ENCODE assay signal across 9 cellular contexts in the genomic region with DNA sequence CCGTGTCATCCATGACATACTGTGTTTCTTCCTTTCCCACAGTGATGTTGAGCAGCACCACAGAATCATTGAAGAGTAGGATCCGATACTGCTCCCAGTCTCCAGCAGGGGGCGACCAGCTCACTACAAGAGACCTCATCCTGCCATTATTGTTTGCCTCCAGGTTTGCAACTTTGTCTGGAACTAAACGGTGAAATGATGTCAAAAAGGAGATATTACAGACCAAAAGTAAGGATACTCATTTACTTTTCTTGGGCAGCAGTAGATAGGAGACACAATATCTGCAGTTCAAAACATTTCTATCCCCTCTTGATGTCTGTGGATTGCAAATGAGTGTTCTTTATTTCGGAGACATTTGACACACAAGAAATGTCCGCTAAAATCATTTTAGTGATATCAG. TPM values are rescaled to one million over a fixed set of nuclear protein-coding genes. Genes with fewer than 3 reads are reported as not detected.
DNase-seq lines count a peak whose midpoint lies in the region; ATAC-seq and TF ChIP-seq lines count a peak whose summit lies in the region.
"Had no signal": no experiment of that assay in that cellular context is flagged by ENCODE, and none has a peak within 500 bp of the region (broad histone marks: within the 10 kb centered on the region; RNA-seq: fewer than 3 reads in every experiment).

No MANE protein-coding gene starts in this region.

- CTCF ChIA-PET in naive thymus-derived CD4-positive, alpha-beta T cell (lab: Charles Lee) = interaction anchor here (0.6 to 1.2 kb wide), 3 partner anchors 13 to 796 kb away, joined by 6 to 8 read pairs (median 6); no protein-coding TSS in a partner anchor

- POLR2A ChIA-PET in naive thymus-derived CD4-positive, alpha-beta T cell (lab: Charles Lee) = no interaction called here

- H3K27me3 ChIP-seq in naive thymus-derived CD4-positive, alpha-beta T cell (ENCODE audit: control insufficient read depth in 2 of 2, insufficient read depth in 2 of 2, low read length in 2 of 2) = peaks cover 4 to 6% of the 10 kb centered on the region in 2 donors

- H3K27ac ChIP-seq in C4-2B = no peak overlapping the region
- no peak overlapping the region for H3K27ac ChIP-seq in naive thymus-derived CD4-positive, alpha-beta T cell (ENCODE audit: low read depth, low read length)
- H3K27ac ChIP-seq: SK-N-MC had no signal

- no peaks in the 10 kb centered on the region for H3K4me1 ChIP-seq in naive thymus-derived CD4-positive, alpha-beta T cell (ENCODE audit: control insufficient read depth in 2 of 2, insufficient read depth in 2 of 2, low read length in 2 of 2)

- H3K4me3 Mint-ChIP-seq in naive thymus-derived CD4-positive, alpha-beta T cell = no peak overlapping the region

- no peak overlapping the region for H3K4me3 ChIP-seq in naive thymus-derived CD4-positive, alpha-beta T cell (ENCODE audit: low read length)
- H3K4me3 ChIP-seq: SK-N-MC had no signal

- no peak for TF ChIP-seq POLR2A in erythroblast (IDR thresholded peaks at IDR 0.05; ENCODE audit: low read length)

- no peaks in the 10 kb centered on the region for H3K9me3 ChIP-seq in naive thymus-derived CD4-positive, alpha-beta T cell (ENCODE audit: control insufficient read depth in 2 of 3, low read length in 3 of 3)

- no peaks in the 10 kb centered on the region for H3K36me3 ChIP-seq in naive thymus-derived CD4-positive, alpha-beta T cell (ENCODE audit: control insufficient read depth in 2 of 3, insufficient read depth in 3 of 3, low read length in 3 of 3)

- H3K36me3 Mint-ChIP-seq in naive thymus-derived CD4-positive, alpha-beta T cell = peaks cover 0 to 5% (median 0%) of the 10 kb centered on the region in 5 donors

- H3K27me3 Mint-ChIP-seq in naive thymus-derived CD4-positive, alpha-beta T cell = peaks cover 3 to 43% (median 24%) of the 10 kb centered on the region in 5 donors

- H3K9me3 Mint-ChIP-seq in naive thymus-derived CD4-positive, alpha-beta T cell = peaks cover 0 to 7% (median 0%) of the 10 kb centered on the region in 11 donors

- peaks cover 0 to 6% (median 0%) of the 10 kb centered on the region in 7 donors for H3K4me1 Mint-ChIP-seq in naive thymus-derived CD4-positive, alpha-beta T cell

- intact Hi-C loops in naive thymus-derived CD4-positive, alpha-beta T cell (cut with micrococcal nuclease) = loop anchor here (1.0 to 5.0 kb wide), 4 partner anchors 129 to 1157 kb away; no protein-coding TSS in a partner anchor

- no peak overlapping the region for H3K27ac Mint-ChIP-seq in naive thymus-derived CD4-positive, alpha-beta T cell

- TF ChIP-seq CTCF in C4-2B (conservative IDR thresholded peaks at IDR 0.05) = peak; percentile 93

- peak; percentile 66 for DNase-seq in NCI-H460 (ENCODE audit: extremely low read depth, low read depth)
- peak; percentile 16 for DNase-seq in activated CD8-positive, alpha-beta memory T cell treated with anti-CD3 and anti-CD28 coated beads, Interleukin-2, amount 50 U/mL, for 1 hour (ENCODE audit: extremely low read depth)
- peak; percentile 63 to 77 for DNase-seq in erythroblast (lab: John Stamatoyannopoulos, UW)
- DNase-seq in naive thymus-derived CD4-positive, alpha-beta T cell = peak; percentile 7 to 45 (median 22)
- peak in 4 of 6 experiments; percentile 4 to 31 (median 11) for DNase-seq in stimulated activated naive CD4-positive, alpha-beta T cell (lab: John Stamatoyannopoulos, UW)

- ATAC-seq in GM19043 (IDR thresholded peaks at IDR 0.05; ENCODE audit: low read depth, unreplicated experiment) (peak; percentile 94), HG03432 (IDR thresholded peaks at IDR 0.05; ENCODE audit: unreplicated experiment) (peak; percentile 93)
- ATAC-seq in naive thymus-derived CD4-positive, alpha-beta T cell = peak; percentile 67

RNA-seq across cellular contexts. Expression of a gene that starts 47.2 kb away (rescaled TPM):
- total RNA-seq in NCI-H460 (2014; rRNA removed; shearing (Covaris generic)) = 0.81 and 1.0 TPM in 2 replicates
- polyA plus RNA-seq in NCI-H460 (2014; cell fraction: nucleus; rRNA removed) = 0.01 and 0.05 TPM in 2 replicates
- total RNA-seq in naive thymus-derived CD4-positive, alpha-beta T cell = under 1 TPM in 2 of 5 experiments, not detected in 3; 0.16 to 0.24 TPM
- not detected for polyA plus RNA-seq in naive thymus-derived CD4-positive, alpha-beta T cell

Comparison
In these comparisons a context has a peak if more than half of its experiments do, and no peak if none do; other contexts are left out.
1. DNase-seq: peak in every context shown above with its lines; median percentile 70 in erythroblast; 66 in NCI-H460; 22 in naive thymus-derived CD4-positive, alpha-beta T cell; 16 in activated CD8-positive, alpha-beta memory T cell treated with anti-CD3 and anti-CD28 coated beads, Interleukin-2, amount 50 U/mL, for 1 hour; 11 in stimulated activated naive CD4-positive, alpha-beta T cell.